8 cellular contexts compared by ENCODE assay signal in the genomic region with DNA sequence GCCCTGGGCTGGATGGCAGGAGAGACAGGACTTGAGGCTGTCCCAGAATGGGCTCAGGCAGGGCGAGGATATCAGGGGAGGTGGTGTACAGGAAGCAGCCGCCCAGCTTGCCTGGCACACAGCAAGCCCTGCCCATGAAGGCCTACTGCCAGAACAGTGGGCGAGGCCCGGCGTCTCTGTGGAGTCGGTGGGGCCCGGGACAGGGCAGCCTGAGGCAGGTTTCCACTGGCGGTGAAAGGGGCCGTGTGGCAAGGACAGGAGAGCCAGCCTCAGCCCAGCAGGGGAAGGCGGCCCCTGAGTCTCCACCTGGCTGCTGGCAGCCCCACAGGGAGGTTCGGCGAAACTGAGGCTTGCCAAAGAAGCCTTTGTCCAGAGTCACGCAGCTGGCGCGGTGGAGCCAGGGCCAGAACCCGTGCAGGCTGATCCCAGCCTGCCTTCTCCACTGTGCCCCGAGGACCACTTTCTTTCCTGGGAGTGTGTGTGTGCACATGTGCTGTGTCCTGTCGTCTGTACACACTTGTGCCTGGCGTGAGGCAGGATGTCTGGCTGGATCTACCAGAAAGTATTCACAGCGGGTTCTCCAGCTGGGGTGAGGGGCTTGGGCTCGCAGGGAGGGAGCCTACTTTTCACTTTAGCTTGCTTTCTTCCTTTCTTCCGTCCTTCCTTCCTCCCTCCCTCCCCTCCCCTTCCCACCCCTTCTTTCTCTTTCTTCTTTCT. TPM values are rescaled to one million over a fixed set of nuclear protein-coding genes. Genes with fewer than 3 reads are reported as not detected.
DNase-seq lines count a peak whose midpoint lies in the region; ATAC-seq and TF ChIP-seq lines count a peak whose summit lies in the region.

No MANE protein-coding gene starts in this region.

- 4 to 9% methylated on average over 22 of the region's 22 CpGs for WGBS in esophagus, 2 donors

- H3K9me3 ChIP-seq in esophagus (ENCODE audit: control insufficient read depth in 2 of 2, insufficient read depth in 1 of 2, low read depth in 1 of 2, low read length in 1 of 2) = no peaks in the 10 kb centered on the region

- peaks cover 28 to 34% of the 10 kb centered on the region in 2 donors for H3K4me1 Mint-ChIP-seq in natural killer cell treated with Interleukin-12 subunit alpha and Interleukin-12 subunit beta and Interleukin-15 and Interleukin-18, amount 100 ng/mL, for 72 hours (ENCODE audit: low read depth in 2 of 2)

- peak overlapping the region; percentile 65 to 66 for H3K27ac Mint-ChIP-seq in natural killer cell treated with Interleukin-12 subunit alpha and Interleukin-12 subunit beta and Interleukin-15 and Interleukin-18, amount 100 ng/mL, for 72 hours

- DNase-seq in GM12864 (ENCODE audit: low read depth) (no peak), NCI-H446 treated with DMSO at 0.1 percent for 48 hours (lab: John Stamatoyannopoulos, UW) (peak; percentile 24), substantia nigra (lab: John Stamatoyannopoulos, UW) (peak in 40 of 49 donors; percentile 11 to 83 (median 43))
- peak; percentile 66 for DNase-seq in activated T-cell treated with anti-CD3 and anti-CD28 coated beads, Interleukin-2, amount 50 U/mL, for 1 hour
- DNase-seq in natural killer cell treated with Interleukin-12 subunit alpha and Interleukin-12 subunit beta and Interleukin-15 and Interleukin-18, amount 100 ng/mL, for 72 hours (ENCODE audit: low spot score) = no peak

- H3K27me3 ChIP-seq in esophagus (ENCODE audit: control insufficient read depth in 1 of 2, insufficient read depth in 2 of 2, low read length in 2 of 2) = no peaks in the 10 kb centered on the region

- peak overlapping the region; percentile 97 to 98 for H3K27ac ChIP-seq in esophagus (ENCODE audit: low read depth in 2 of 2, low read length in 1 of 2)
- H3K27ac ChIP-seq in substantia nigra (ENCODE audit: low read depth, low read length, poor library complexity, severe bottlenecking) = peak overlapping the region; percentile 85

- peaks cover 0 to 2% of the 10 kb centered on the region in 2 donors for H3K36me3 ChIP-seq in esophagus (ENCODE audit: control insufficient read depth in 2 of 2, insufficient read depth in 2 of 2, low read length in 1 of 2)

- peaks cover 3 to 33% of the 10 kb centered on the region in 2 donors for H3K4me1 ChIP-seq in esophagus (ENCODE audit: control insufficient read depth in 2 of 2, insufficient read depth in 2 of 2, low read length in 1 of 2)

- H3K4me3 Mint-ChIP-seq in natural killer cell treated with Interleukin-12 subunit alpha and Interleukin-12 subunit beta and Interleukin-15 and Interleukin-18, amount 100 ng/mL, for 72 hours = peak overlapping the region; percentile 96

- ATAC-seq in natural killer cell treated with Interleukin-12 subunit alpha and Interleukin-12 subunit beta and Interleukin-15 and Interleukin-18, amount 100 ng/mL, for 72 hours = peak; percentile 75 to 82
- ATAC-seq in HG02623 (IDR thresholded peaks at IDR 0.05; ENCODE audit: unreplicated experiment) (no peak), HG02884 (IDR thresholded peaks at IDR 0.05; ENCODE audit: unreplicated experiment) (no peak)

- no peaks in the 10 kb centered on the region for H3K9me3 Mint-ChIP-seq in natural killer cell treated with Interleukin-12 subunit alpha and Interleukin-12 subunit beta and Interleukin-15 and Interleukin-18, amount 100 ng/mL, for 72 hours

- H3K36me3 Mint-ChIP-seq in natural killer cell treated with Interleukin-12 subunit alpha and Interleukin-12 subunit beta and Interleukin-15 and Interleukin-18, amount 100 ng/mL, for 72 hours = no peaks in the 10 kb centered on the region

- TF ChIP-seq CTCF in GM12864 (IDR thresholded peaks at IDR 0.05; ENCODE audit: low read depth, low read length, missing control alignments) = no peak

- no peaks in the 10 kb centered on the region for H3K27me3 Mint-ChIP-seq in natural killer cell treated with Interleukin-12 subunit alpha and Interleukin-12 subunit beta and Interleukin-15 and Interleukin-18, amount 100 ng/mL, for 72 hours

- H3K4me3 ChIP-seq in GM12864 (ENCODE audit: low read depth, low read length) = peak overlapping the region; percentile 60
- H3K4me3 ChIP-seq in esophagus (ENCODE audit: low read depth in 1 of 2, low read length in 2 of 2) = peak overlapping the region; percentile 84 to 95

RNA-seq across cellular contexts. Expression of a gene that starts 1.2 kb away (rescaled TPM):
- 100 to 1,000 TPM; 660 to 791 TPM for polyA plus RNA-seq in esophagus
- 100 to 1,000 TPM in 1 of 2 donors, 10 to 100 TPM in 1; 76.4 to 110 TPM for total RNA-seq in natural killer cell treated with Interleukin-12 subunit alpha and Interleukin-12 subunit beta and Interleukin-15 and Interleukin-18, amount 100 ng/mL, for 72 hours

RNA-seq across cellular contexts. Expression of a gene that starts 9.3 kb away (rescaled TPM):
- polyA plus RNA-seq in esophagus = 10 to 100 TPM; 10.2 to 16.6 TPM
- 10 to 100 TPM; 11.6 to 23.9 TPM for total RNA-seq in natural killer cell treated with Interleukin-12 subunit alpha and Interleukin-12 subunit beta and Interleukin-15 and Interleukin-18, amount 100 ng/mL, for 72 hours

RNA-seq across cellular contexts. Expression of a gene that starts 34.4 kb away (rescaled TPM):
- 10 to 100 TPM; 79.5 to 96.4 TPM for polyA plus RNA-seq in esophagus
- total RNA-seq in natural killer cell treated with Interleukin-12 subunit alpha and Interleukin-12 subunit beta and Interleukin-15 and Interleukin-18, amount 100 ng/mL, for 72 hours = 10 to 100 TPM; 23.6 to 79.0 TPM

RNA-seq across cellular contexts. Expression of a gene that starts 42.0 kb away (rescaled TPM):
- 10 to 100 TPM; 11.4 to 18.5 TPM for polyA plus RNA-seq in esophagus
- not detected for total RNA-seq in natural killer cell treated with Interleukin-12 subunit alpha and Interleukin-12 subunit beta and Interleukin-15 and Interleukin-18, amount 100 ng/mL, for 72 hours

Comparison
In these comparisons a context has a peak if more than half of its experiments do, and no peak if none do; other contexts are left out.
1. DNase-seq: peak in NCI-H446 treated with DMSO at 0.1 percent for 48 hours (single experiment), activated T-cell treated with anti-CD3 and anti-CD28 coated beads, Interleukin-2, amount 50 U/mL, for 1 hour (single experiment) and substantia nigra (40 of 49); none in GM12864 (single experiment) and natural killer cell treated with Interleukin-12 subunit alpha and Interleukin-12 subunit beta and Interleukin-15 and Interleukin-18, amount 100 ng/mL, for 72 hours (single experiment).
2. ATAC-seq: peak in natural killer cell treated with Interleukin-12 subunit alpha and Interleukin-12 subunit beta and Interleukin-15 and Interleukin-18, amount 100 ng/mL, for 72 hours (2 of 2); none in HG02623 (single experiment) and HG02884 (single experiment).